In the genomic region with DNA sequence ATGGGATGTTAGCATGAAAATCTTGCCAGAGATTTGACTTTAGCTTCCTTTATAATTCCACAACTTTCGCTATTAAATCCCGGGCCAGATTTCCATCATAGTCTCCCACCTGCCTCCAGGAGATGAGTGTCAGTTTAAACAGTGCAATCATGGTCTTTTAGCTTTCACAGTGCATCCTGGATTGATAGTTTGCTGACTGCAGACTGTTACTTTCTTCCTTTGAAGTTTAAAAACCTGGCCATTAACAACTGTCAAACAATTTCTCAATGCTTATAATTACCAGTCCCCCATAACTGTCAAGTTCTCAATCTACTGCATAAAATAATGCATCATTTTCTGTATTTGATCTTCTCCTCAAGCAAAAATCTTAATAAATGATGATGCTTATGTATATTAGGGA, we compare ENCODE assay signal across 8 cellular contexts.
"Had no signal": no experiment of that assay in that cellular context is flagged by ENCODE, and none has a peak within 500 bp of the region (broad histone marks: within the 10 kb centered on the region; RNA-seq: fewer than 3 reads in every experiment).

No MANE protein-coding gene starts in this region.

- H2AFZ ChIP-seq: GM23248, GM23338 had no signal

- H3K9ac ChIP-seq: GM23248 had no signal

- H3K9me3 ChIP-seq: HAP-1 had no signal

- H3K27ac ChIP-seq: GM23248 had no signal

- H3K36me3 ChIP-seq: HAP-1 had no signal

- DNase-seq: GM23248, GOT3, H7, H9, HCEC 1CT, HFFc6 had no signal

- H3K4me2 ChIP-seq: GM23338 had no signal

- H3K4me3 ChIP-seq: GM23248, GM23338, HAP-1 had no signal

- H3K4me1 ChIP-seq: HAP-1 had no signal
